Comparison of ENCODE assay signal across 1 cellular context in genomic region chr16:28538733-28539596, GRCh38.
TF ChIP-seq lines count a peak whose summit lies in the region.

NUPR1 (minus strand) TSS chr16:28538974; CDS start chr16:28538907, 67 bp downstream.

TF ChIP-seq in HepG2, 621 proteins besides CTCF, POLR2A, EP300 and RAD21 (continued from another document and continues in another):
- TF ChIP-seq, protein P1, sequence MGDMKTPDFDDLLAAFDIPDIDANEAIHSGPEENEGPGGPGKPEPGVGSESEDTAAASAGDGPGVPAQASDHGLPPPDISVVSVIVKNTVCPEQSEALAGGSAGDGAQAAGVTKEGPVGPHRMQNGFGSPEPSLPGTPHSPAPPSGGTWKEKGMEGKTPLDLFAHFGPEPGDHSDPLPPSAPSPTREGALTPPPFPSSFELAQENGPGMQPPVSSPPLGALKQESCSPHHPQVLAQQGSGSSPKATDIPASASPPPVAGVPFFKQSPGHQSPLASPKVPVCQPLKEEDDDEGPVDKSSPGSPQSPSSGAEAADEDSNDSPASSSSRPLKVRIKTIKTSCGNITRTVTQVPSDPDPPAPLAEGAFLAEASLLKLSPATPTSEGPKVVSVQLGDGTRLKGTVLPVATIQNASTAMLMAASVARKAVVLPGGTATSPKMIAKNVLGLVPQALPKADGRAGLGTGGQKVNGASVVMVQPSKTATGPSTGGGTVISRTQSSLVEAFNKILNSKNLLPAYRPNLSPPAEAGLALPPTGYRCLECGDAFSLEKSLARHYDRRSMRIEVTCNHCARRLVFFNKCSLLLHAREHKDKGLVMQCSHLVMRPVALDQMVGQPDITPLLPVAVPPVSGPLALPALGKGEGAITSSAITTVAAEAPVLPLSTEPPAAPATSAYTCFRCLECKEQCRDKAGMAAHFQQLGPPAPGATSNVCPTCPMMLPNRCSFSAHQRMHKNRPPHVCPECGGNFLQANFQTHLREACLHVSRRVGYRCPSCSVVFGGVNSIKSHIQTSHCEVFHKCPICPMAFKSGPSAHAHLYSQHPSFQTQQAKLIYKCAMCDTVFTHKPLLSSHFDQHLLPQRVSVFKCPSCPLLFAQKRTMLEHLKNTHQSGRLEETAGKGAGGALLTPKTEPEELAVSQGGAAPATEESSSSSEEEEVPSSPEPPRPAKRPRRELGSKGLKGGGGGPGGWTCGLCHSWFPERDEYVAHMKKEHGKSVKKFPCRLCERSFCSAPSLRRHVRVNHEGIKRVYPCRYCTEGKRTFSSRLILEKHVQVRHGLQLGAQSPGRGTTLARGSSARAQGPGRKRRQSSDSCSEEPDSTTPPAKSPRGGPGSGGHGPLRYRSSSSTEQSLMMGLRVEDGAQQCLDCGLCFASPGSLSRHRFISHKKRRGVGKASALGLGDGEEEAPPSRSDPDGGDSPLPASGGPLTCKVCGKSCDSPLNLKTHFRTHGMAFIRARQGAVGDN (CRISPR knock-in tag; IDR thresholded peaks at IDR 0.05) = peak; percentile 93
- TF ChIP-seq ZNF34 (CRISPR knock-in tag; IDR thresholded peaks at IDR 0.05; ENCODE audit: borderline replicate concordance) = peak; percentile 58; the same call in 1 of the 2 replicates
- TF ChIP-seq, protein P2, sequence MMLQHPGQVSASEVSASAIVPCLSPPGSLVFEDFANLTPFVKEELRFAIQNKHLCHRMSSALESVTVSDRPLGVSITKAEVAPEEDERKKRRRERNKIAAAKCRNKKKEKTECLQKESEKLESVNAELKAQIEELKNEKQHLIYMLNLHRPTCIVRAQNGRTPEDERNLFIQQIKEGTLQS (CRISPR knock-in tag; IDR thresholded peaks at IDR 0.05) = peak; percentile 91
- TF ChIP-seq, protein P3, sequence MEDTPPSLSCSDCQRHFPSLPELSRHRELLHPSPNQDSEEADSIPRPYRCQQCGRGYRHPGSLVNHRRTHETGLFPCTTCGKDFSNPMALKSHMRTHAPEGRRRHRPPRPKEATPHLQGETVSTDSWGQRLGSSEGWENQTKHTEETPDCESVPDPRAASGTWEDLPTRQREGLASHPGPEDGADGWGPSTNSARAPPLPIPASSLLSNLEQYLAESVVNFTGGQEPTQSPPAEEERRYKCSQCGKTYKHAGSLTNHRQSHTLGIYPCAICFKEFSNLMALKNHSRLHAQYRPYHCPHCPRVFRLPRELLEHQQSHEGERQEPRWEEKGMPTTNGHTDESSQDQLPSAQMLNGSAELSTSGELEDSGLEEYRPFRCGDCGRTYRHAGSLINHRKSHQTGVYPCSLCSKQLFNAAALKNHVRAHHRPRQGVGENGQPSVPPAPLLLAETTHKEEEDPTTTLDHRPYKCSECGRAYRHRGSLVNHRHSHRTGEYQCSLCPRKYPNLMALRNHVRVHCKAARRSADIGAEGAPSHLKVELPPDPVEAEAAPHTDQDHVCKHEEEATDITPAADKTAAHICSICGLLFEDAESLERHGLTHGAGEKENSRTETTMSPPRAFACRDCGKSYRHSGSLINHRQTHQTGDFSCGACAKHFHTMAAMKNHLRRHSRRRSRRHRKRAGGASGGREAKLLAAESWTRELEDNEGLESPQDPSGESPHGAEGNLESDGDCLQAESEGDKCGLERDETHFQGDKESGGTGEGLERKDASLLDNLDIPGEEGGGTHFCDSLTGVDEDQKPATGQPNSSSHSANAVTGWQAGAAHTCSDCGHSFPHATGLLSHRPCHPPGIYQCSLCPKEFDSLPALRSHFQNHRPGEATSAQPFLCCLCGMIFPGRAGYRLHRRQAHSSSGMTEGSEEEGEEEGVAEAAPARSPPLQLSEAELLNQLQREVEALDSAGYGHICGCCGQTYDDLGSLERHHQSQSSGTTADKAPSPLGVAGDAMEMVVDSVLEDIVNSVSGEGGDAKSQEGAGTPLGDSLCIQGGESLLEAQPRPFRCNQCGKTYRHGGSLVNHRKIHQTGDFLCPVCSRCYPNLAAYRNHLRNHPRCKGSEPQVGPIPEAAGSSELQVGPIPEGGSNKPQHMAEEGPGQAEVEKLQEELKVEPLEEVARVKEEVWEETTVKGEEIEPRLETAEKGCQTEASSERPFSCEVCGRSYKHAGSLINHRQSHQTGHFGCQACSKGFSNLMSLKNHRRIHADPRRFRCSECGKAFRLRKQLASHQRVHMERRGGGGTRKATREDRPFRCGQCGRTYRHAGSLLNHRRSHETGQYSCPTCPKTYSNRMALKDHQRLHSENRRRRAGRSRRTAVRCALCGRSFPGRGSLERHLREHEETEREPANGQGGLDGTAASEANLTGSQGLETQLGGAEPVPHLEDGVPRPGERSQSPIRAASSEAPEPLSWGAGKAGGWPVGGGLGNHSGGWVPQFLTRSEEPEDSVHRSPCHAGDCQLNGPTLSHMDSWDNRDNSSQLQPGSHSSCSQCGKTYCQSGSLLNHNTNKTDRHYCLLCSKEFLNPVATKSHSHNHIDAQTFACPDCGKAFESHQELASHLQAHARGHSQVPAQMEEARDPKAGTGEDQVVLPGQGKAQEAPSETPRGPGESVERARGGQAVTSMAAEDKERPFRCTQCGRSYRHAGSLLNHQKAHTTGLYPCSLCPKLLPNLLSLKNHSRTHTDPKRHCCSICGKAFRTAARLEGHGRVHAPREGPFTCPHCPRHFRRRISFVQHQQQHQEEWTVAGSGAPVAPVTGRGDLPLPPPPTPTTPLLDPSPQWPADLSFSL (CRISPR knock-in tag; IDR thresholded peaks at IDR 0.05) = peak; percentile 61; the same call in 1 of the 2 replicates
- TF ChIP-seq IKZF5 (CRISPR knock-in tag; IDR thresholded peaks at IDR 0.05) = peak; percentile 74; the same call in 1 of the 2 replicates
- 0 out of 2 replicates have a peak, but pooled peaks have one; percentile 27 for TF ChIP-seq AHR (CRISPR knock-in tag; IDR thresholded peaks at IDR 0.05)
- peak; percentile 88 for TF ChIP-seq TARDBP (CRISPR knock-in tag; IDR thresholded peaks at IDR 0.05)
- 0 out of 2 replicates have a peak, but pooled peaks have one; percentile 62 for TF ChIP-seq HES4 (CRISPR knock-in tag; IDR thresholded peaks at IDR 0.05; ENCODE audit: borderline replicate concordance)
- no peak for TF ChIP-seq CHCHD3 (CRISPR knock-in tag; IDR thresholded peaks at IDR 0.05)
- TF ChIP-seq ZNF225 (CRISPR knock-in tag; IDR thresholded peaks at IDR 0.05) = peak; percentile 27
- TF ChIP-seq, protein P4, sequence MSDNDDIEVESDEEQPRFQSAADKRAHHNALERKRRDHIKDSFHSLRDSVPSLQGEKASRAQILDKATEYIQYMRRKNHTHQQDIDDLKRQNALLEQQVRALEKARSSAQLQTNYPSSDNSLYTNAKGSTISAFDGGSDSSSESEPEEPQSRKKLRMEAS (IDR thresholded peaks at IDR 0.05) = peak; percentile 60; the same call in 1 of the 2 replicates
- TF ChIP-seq HNRNPLL (IDR thresholded peaks at IDR 0.05; ENCODE audit: low read depth, low read length, poor library complexity, severe bottlenecking) = peak; percentile 12
- TF ChIP-seq HMG20A (CRISPR knock-in tag; IDR thresholded peaks at IDR 0.05; ENCODE audit: borderline replicate concordance) = peak; percentile 60; the same call in 1 of the 2 replicates
- 0 out of 2 replicates have a peak, but pooled peaks have one; percentile 21 for TF ChIP-seq ZMYM3 (CRISPR knock-in tag; IDR thresholded peaks at IDR 0.05)
- TF ChIP-seq ZNF619 (CRISPR knock-in tag; IDR thresholded peaks at IDR 0.05) = peak; percentile 35; the same call in 1 of the 2 replicates
- TF ChIP-seq ZNF143 (CRISPR knock-in tag; IDR thresholded peaks at IDR 0.05) = peak; percentile 9; the same call in 1 of the 2 replicates
- peak; percentile 40 for TF ChIP-seq ZNF781 (CRISPR knock-in tag; IDR thresholded peaks at IDR 0.05; ENCODE audit: borderline replicate concordance, not compliant biosample characterization)
- TF ChIP-seq HNRNPH1 (optimal IDR thresholded peaks at IDR 0.05; ENCODE audit: low read depth, low read length) = peak; percentile 77
- no peak for TF ChIP-seq FIP1L1 (IDR thresholded peaks at IDR 0.05; ENCODE audit: borderline replicate concordance, insufficient read depth, low read depth, low read length)
- no peak for TF ChIP-seq SUZ12 (IDR thresholded peaks at IDR 0.05; ENCODE audit: low read depth, low read length)
- peak; percentile 93 for TF ChIP-seq SALL2 (CRISPR knock-in tag; IDR thresholded peaks at IDR 0.05)
- TF ChIP-seq SOX13 (IDR thresholded peaks at IDR 0.05) = no peak
- peak in 1 of 2 experiments; percentile 70; a peak in 1 of 4 replicates for TF ChIP-seq SOX13 (CRISPR knock-in tag; conservative IDR thresholded peaks at IDR 0.05 in 1 of 2, IDR thresholded peaks at IDR 0.05 in 1 of 2)
- 0 out of 2 replicates have a peak, but pooled peaks have one; percentile 15 for TF ChIP-seq ZNF839 (CRISPR knock-in tag; IDR thresholded peaks at IDR 0.05; ENCODE audit: borderline replicate concordance)
- TF ChIP-seq ZNF160 (CRISPR knock-in tag; IDR thresholded peaks at IDR 0.05) = peak; percentile 48; the same call in 1 of the 2 replicates
- TF ChIP-seq, protein P5, sequence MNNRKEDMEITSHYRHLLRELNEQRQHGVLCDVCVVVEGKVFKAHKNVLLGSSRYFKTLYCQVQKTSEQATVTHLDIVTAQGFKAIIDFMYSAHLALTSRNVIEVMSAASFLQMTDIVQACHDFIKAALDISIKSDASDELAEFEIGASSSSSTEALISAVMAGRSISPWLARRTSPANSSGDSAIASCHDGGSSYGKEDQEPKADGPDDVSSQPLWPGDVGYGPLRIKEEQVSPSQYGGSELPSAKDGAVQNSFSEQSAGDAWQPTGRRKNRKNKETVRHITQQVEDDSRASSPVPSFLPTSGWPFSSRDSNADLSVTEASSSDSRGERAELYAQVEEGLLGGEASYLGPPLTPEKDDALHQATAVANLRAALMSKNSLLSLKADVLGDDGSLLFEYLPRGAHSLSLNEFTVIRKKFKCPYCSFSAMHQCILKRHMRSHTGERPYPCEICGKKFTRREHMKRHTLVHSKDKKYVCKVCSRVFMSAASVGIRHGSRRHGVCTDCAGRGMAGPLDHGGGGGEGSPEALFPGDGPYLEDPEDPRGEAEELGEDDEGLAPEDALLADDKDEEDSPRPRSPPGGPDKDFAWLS (CRISPR knock-in tag; IDR thresholded peaks at IDR 0.05; ENCODE audit: borderline replicate concordance) = no peak
- no peak for TF ChIP-seq HNF1A (IDR thresholded peaks at IDR 0.05; ENCODE audit: low read depth)
- peak; percentile 30; the same call in 1 of the 2 replicates for TF ChIP-seq HNF1A (CRISPR knock-in tag; IDR thresholded peaks at IDR 0.05; ENCODE audit: borderline replicate concordance)
- TF ChIP-seq ZNF572 (CRISPR knock-in tag; IDR thresholded peaks at IDR 0.05) = no peak
- TF ChIP-seq CC2D1A (CRISPR knock-in tag; IDR thresholded peaks at IDR 0.05) = no peak
- TF ChIP-seq, protein P6, sequence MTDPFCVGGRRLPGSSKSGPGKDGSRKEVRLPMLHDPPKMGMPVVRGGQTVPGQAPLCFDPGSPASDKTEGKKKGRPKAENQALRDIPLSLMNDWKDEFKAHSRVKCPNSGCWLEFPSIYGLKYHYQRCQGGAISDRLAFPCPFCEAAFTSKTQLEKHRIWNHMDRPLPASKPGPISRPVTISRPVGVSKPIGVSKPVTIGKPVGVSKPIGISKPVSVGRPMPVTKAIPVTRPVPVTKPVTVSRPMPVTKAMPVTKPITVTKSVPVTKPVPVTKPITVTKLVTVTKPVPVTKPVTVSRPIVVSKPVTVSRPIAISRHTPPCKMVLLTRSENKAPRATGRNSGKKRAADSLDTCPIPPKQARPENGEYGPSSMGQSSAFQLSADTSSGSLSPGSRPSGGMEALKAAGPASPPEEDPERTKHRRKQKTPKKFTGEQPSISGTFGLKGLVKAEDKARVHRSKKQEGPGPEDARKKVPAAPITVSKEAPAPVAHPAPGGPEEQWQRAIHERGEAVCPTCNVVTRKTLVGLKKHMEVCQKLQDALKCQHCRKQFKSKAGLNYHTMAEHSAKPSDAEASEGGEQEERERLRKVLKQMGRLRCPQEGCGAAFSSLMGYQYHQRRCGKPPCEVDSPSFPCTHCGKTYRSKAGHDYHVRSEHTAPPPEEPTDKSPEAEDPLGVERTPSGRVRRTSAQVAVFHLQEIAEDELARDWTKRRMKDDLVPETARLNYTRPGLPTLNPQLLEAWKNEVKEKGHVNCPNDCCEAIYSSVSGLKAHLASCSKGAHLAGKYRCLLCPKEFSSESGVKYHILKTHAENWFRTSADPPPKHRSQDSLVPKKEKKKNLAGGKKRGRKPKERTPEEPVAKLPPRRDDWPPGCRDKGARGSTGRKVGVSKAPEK (CRISPR knock-in tag; IDR thresholded peaks at IDR 0.05; ENCODE audit: borderline replicate concordance) = peak; percentile 81; the same call in 1 of the 2 replicates
- no peak for TF ChIP-seq ZNF30 (CRISPR knock-in tag; IDR thresholded peaks at IDR 0.05)
- 0 out of 2 replicates have a peak, but pooled peaks have one; percentile 62 for TF ChIP-seq ZSCAN12 (CRISPR knock-in tag; IDR thresholded peaks at IDR 0.05)
